In the genomic region with DNA sequence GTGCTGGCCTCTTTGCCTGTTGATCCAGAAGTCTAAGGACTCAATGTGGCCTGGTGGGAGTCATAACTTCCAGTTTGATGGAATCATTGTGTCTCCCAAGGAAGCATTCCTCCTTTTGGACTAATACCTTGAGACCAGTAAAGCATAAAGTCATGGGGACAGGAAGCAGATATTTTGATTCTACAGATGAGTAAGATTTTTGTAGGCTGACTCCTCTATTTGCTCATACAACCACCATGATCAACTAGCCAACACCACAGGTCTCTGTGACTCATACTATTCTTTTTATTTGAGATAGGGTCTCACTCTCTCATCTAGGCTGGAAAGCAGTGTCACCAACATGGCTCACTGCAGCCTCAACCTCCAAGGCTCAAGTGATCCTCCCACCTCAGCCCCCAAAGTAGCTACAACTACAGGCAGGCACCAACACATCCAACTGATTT, we compare ENCODE assay signal across 17 cellular contexts. TPM values are rescaled to one million over a fixed set of nuclear protein-coding genes. Genes with fewer than 3 reads are reported as not detected.
DNase-seq lines count a peak whose midpoint lies in the region; ATAC-seq, FAIRE-seq and TF ChIP-seq lines count a peak whose summit lies in the region.
"Had no signal": no experiment of that assay in that cellular context is flagged by ENCODE, and none has a peak within 500 bp of the region (broad histone marks: within the 10 kb centered on the region; RNA-seq: fewer than 3 reads in every experiment).

No MANE protein-coding gene starts in this region.

- H3K4me2 ChIP-seq in astrocyte (ENCODE audit: low read length) (peak overlapping the region; percentile 63), osteoblast (ENCODE audit: insufficient read depth, low read length) (peak overlapping the region; percentile 12)
- H3K4me2 ChIP-seq: smooth muscle cell had no signal

- no peaks in the 10 kb centered on the region for H3K9me3 Mint-ChIP-seq in activated CD4-positive, alpha-beta T cell treated with anti-CD3 and anti-CD28 coated beads, Interleukin-2, amount 10 ng/mL, durations not matched to agents 24 days and 14 days
- no peaks in the 10 kb centered on the region for H3K9me3 Mint-ChIP-seq in astrocyte (ENCODE audit: unreplicated experiment)
- H3K9me3 Mint-ChIP-seq: naive thymus-derived CD4-positive, alpha-beta T cell had no signal

- peak overlapping the region; percentile 17 for H3K9ac ChIP-seq in astrocyte (ENCODE audit: low read length)

- peak overlapping the region; percentile 52 for H3K4me3 Mint-ChIP-seq in activated CD4-positive, alpha-beta T cell treated with anti-CD3 and anti-CD28 coated beads, Interleukin-2, amount 10 ng/mL, durations not matched to agents 24 days and 14 days
- H3K4me3 Mint-ChIP-seq in astrocyte (ENCODE audit: unreplicated experiment): no peak overlapping the region
- H3K4me3 Mint-ChIP-seq: naive thymus-derived CD4-positive, alpha-beta T cell had no signal

- H3K79me2 ChIP-seq in astrocyte (ENCODE audit: insufficient read depth, low read length) (peaks cover 8% of the 10 kb centered on the region), osteoblast (ENCODE audit: insufficient read depth, low read length) (no peaks in the 10 kb centered on the region)

- no peaks in the 10 kb centered on the region for H4K20me1 ChIP-seq in astrocyte (ENCODE audit: insufficient read depth, low read length)
- H4K20me1 ChIP-seq in osteoblast (ENCODE audit: insufficient read depth, low read length): no peaks in the 10 kb centered on the region

- H2AFZ ChIP-seq in astrocyte (ENCODE audit: low read depth, low read length) (no peak overlapping the region), osteoblast (ENCODE audit: low read length) (no peak overlapping the region)

- H3K4me3 ChIP-seq in astrocyte (ENCODE audit: insufficient read depth, low read depth, low read length): no peak overlapping the region
- H3K4me3 ChIP-seq in osteoblast (ENCODE audit: insufficient read depth, low read length): no peak overlapping the region
- H3K4me3 ChIP-seq: smooth muscle cell had no signal

- H3K27me3 Mint-ChIP-seq in activated CD4-positive, alpha-beta T cell treated with anti-CD3 and anti-CD28 coated beads, Interleukin-2, amount 10 ng/mL, durations not matched to agents 24 days and 14 days: no peaks in the 10 kb centered on the region
- H3K27me3 Mint-ChIP-seq in astrocyte (ENCODE audit: low read depth, unreplicated experiment): peaks cover 31% of the 10 kb centered on the region

- peaks cover 62% of the 10 kb centered on the region for H3K4me1 Mint-ChIP-seq in activated CD4-positive, alpha-beta T cell treated with anti-CD3 and anti-CD28 coated beads, Interleukin-2, amount 10 ng/mL, durations not matched to agents 24 days and 14 days
- peaks cover 16% of the 10 kb centered on the region for H3K4me1 Mint-ChIP-seq in astrocyte (ENCODE audit: low read depth, unreplicated experiment)

- no peak for ATAC-seq in GM18861 (IDR thresholded peaks at IDR 0.05; ENCODE audit: unreplicated experiment)
- ATAC-seq: esophagus mucosa; naive thymus-derived CD4-positive, alpha-beta T cell had no signal

- TF ChIP-seq CTCF in astrocyte (IDR thresholded peaks at IDR 0.05; ENCODE audit: insufficient read depth, low read depth, low read length) (no peak), osteoblast (IDR thresholded peaks at IDR 0.05; ENCODE audit: extremely low read depth, low read depth, low read length) (no peak)

- FAIRE-seq in HTR-8/SVneo (lab: Jason Lieb, UNC) (peak; percentile 13), astrocyte (lab: Jason Lieb, UNC) (peak; percentile 68)
- FAIRE-seq: GM18507, islet of Langerhans had no signal

- peaks cover 65% of the 10 kb centered on the region for H3K4me1 ChIP-seq in astrocyte (ENCODE audit: insufficient read depth, low read length)
- peaks cover 57% of the 10 kb centered on the region for H3K4me1 ChIP-seq in osteoblast (ENCODE audit: insufficient read depth, low read length)

- H3K27me3 ChIP-seq in astrocyte (ENCODE audit: insufficient read depth, low read length): no peaks in the 10 kb centered on the region
- no peaks in the 10 kb centered on the region for H3K27me3 ChIP-seq in osteoblast (ENCODE audit: insufficient read depth, low read length)

- DNase-seq in activated CD4-positive, alpha-beta T cell treated with anti-CD3 and anti-CD28 coated beads, Interleukin-2, amount 10 ng/mL, durations not matched to agents 24 days and 14 days: no peak
- no peak for DNase-seq in activated CD4-positive, alpha-beta T cell treated with anti-CD3 and anti-CD28 coated beads, Interleukin-2, amount 50 U/mL, for 4 hours
- DNase-seq in HTR-8/SVneo (ENCODE audit: insufficient read length, low spot score) (no peak), astrocyte (ENCODE audit: low read depth) (peak; percentile 94), osteoblast (ENCODE audit: insufficient read length, low spot score, missing footprints) (peak; percentile 89), cardiac septum (ENCODE audit: low spot score) (no peak), DMS 273 (lab: John Stamatoyannopoulos, UW; ENCODE audit: unreplicated experiment) (no peak)
- DNase-seq: activated CD4-positive, alpha-beta T cell treated with anti-CD3 and anti-CD28 coated beads for 1 hour; DMS79; naive thymus-derived CD4-positive, alpha-beta T cell; NCI-H446; Right ventricle myocardium superior had no signal

- H3K9me3 ChIP-seq in astrocyte (ENCODE audit: insufficient read depth, low read depth, low read length) (no peaks in the 10 kb centered on the region), osteoblast (ENCODE audit: low read depth, low read length) (no peaks in the 10 kb centered on the region)

- H3K27ac Mint-ChIP-seq in activated CD4-positive, alpha-beta T cell treated with anti-CD3 and anti-CD28 coated beads, Interleukin-2, amount 10 ng/mL, durations not matched to agents 24 days and 14 days: peak overlapping the region; percentile 84
- H3K27ac Mint-ChIP-seq in astrocyte (ENCODE audit: unreplicated experiment): no peak overlapping the region

- H3K36me3 ChIP-seq in astrocyte (ENCODE audit: insufficient read depth, low read length) (no peaks in the 10 kb centered on the region), osteoblast (ENCODE audit: insufficient read depth, low read length) (no peaks in the 10 kb centered on the region)

- H3K27ac ChIP-seq in astrocyte (ENCODE audit: low read depth, low read length) (peak overlapping the region; percentile 66), osteoblast (ENCODE audit: low read depth, low read length) (peak overlapping the region; percentile 65)

- H3K36me3 Mint-ChIP-seq in activated CD4-positive, alpha-beta T cell treated with anti-CD3 and anti-CD28 coated beads, Interleukin-2, amount 10 ng/mL, durations not matched to agents 24 days and 14 days (ENCODE audit: low read depth): no peaks in the 10 kb centered on the region
- no peaks in the 10 kb centered on the region for H3K36me3 Mint-ChIP-seq in astrocyte (ENCODE audit: low read depth, unreplicated experiment)

- intact Hi-C loops in activated CD4-positive, alpha-beta T cell treated with anti-CD3 and anti-CD28 coated beads, Interleukin-2, amount 10 ng/mL, durations not matched to agents 24 days and 14 days (cut with micrococcal nuclease): loop anchor here (5.0 to 10.0 kb wide), 4 partner anchors 323 to 990 kb away; a partner anchor contains a TSS
- intact Hi-C loops in cardiac septum (cut with DNase I): no loop called here

RNA-seq across cellular contexts. Expression of a gene that starts 6.2 kb away (rescaled TPM):
- total RNA-seq in activated CD4-positive, alpha-beta T cell treated with anti-CD3 and anti-CD28 coated beads, Interleukin-2, amount 10 ng/mL, durations not matched to agents 24 days and 14 days: 465 TPM in 2 replicates
- total RNA-seq in astrocyte (84.2 and 112 TPM in 2 replicates), osteoblast (33.7 and 43.9 TPM in 2 replicates), cardiac septum (108 TPM)

RNA-seq across cellular contexts. Expression of a gene that starts 11.0 kb away (rescaled TPM):
- total RNA-seq in activated CD4-positive, alpha-beta T cell treated with anti-CD3 and anti-CD28 coated beads, Interleukin-2, amount 10 ng/mL, durations not matched to agents 24 days and 14 days: 136 and 152 TPM in 2 replicates
- 10.7 and 11.9 TPM in 2 replicates for total RNA-seq in astrocyte
- total RNA-seq in osteoblast: 105 and 119 TPM in 2 replicates
- total RNA-seq in cardiac septum: 36.1 TPM

RNA-seq across cellular contexts. Expression of a gene that starts 17.9 kb away (rescaled TPM):
- total RNA-seq in activated CD4-positive, alpha-beta T cell treated with anti-CD3 and anti-CD28 coated beads, Interleukin-2, amount 10 ng/mL, durations not matched to agents 24 days and 14 days: not detected in 2 replicates
- total RNA-seq in astrocyte (not detected in 2 replicates), osteoblast (8.5 and 8.7 TPM in 2 replicates), cardiac septum (1.1 TPM)
- total RNA-seq: naive thymus-derived CD4-positive, alpha-beta T cell; smooth muscle cell had no signal

RNA-seq across cellular contexts. Expression of a gene that starts 23.9 kb away (rescaled TPM):
- 1.8 and 2.1 TPM in 2 replicates for total RNA-seq in activated CD4-positive, alpha-beta T cell treated with anti-CD3 and anti-CD28 coated beads, Interleukin-2, amount 10 ng/mL, durations not matched to agents 24 days and 14 days
- total RNA-seq in astrocyte: not detected in 2 replicates
- 0.59 TPM in 1 of 2 replicates, not detected in the other for total RNA-seq in osteoblast
- 1.5 TPM for total RNA-seq in cardiac septum
- total RNA-seq: smooth muscle cell had no signal

RNA-seq across cellular contexts. Expression of a gene that starts 25.2 kb away (rescaled TPM):
- total RNA-seq in activated CD4-positive, alpha-beta T cell treated with anti-CD3 and anti-CD28 coated beads, Interleukin-2, amount 10 ng/mL, durations not matched to agents 24 days and 14 days: 5.9 and 9.3 TPM in 2 replicates
- total RNA-seq in astrocyte (not detected in 2 replicates), osteoblast (not detected in 2 replicates), cardiac septum (3.0 TPM)
- total RNA-seq: esophagus mucosa, smooth muscle cell had no signal

Comparison
In these comparisons a context has a peak if more than half of its experiments do, and no peak if none do; other contexts are left out.
1. DNase-seq: peak in astrocyte (single experiment) and osteoblast (single experiment); none in activated CD4-positive, alpha-beta T cell treated with anti-CD3 and anti-CD28 coated beads, Interleukin-2, amount 10 ng/mL, durations not matched to agents 24 days and 14 days (single experiment), activated CD4-positive, alpha-beta T cell treated with anti-CD3 and anti-CD28 coated beads, Interleukin-2, amount 50 U/mL, for 4 hours (0 of 2), HTR-8/SVneo (single experiment), cardiac septum (single experiment) and DMS 273 (single experiment).